Comparison of ENCODE assay signal across 14 cellular contexts in the genomic region with DNA sequence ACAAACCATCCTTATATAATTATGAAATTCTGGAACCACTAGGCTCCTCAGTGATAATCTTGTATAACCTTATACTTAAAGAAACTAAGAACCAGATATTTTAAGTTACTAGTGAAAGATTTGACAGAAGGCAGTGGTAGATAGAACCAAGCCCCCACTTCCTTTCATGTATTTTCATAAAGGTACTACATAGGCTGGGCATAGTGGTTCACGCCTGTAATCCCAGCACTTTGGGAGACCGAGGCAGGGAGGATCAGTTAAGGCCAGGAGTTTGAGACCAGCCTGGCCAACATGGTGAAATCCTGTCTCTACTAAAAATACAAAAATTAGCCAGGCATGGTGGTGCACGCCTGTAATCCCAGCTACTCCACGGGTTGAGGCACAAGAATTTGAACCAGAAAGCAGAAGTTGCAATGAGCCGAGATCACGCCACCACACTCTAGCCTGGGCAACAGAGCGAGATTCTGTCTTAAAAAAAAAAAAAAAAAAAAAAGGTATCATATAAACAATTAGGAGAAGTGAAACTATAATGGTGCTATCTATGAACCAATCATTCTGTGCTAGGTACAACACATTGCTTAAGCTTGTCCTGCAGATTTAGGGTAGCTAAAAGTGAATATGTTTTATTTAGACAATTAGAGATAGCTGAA. TPM values are rescaled to one million over a fixed set of nuclear protein-coding genes. Genes with fewer than 3 reads are reported as not detected.
DNase-seq lines count a peak whose midpoint lies in the region; ATAC-seq and TF ChIP-seq lines count a peak whose summit lies in the region.
"Had no signal": no experiment of that assay in that cellular context is flagged by ENCODE, and none has a peak within 500 bp of the region (broad histone marks: within the 10 kb centered on the region; RNA-seq: fewer than 3 reads in every experiment).

No MANE protein-coding gene starts in this region.

- H3K27ac ChIP-seq in mesendoderm (ENCODE audit: low read depth, low read length): no peak overlapping the region
- H3K27ac ChIP-seq: esophagus muscularis mucosa, HL-60, SJCRH30 had no signal

- H3K4me1 ChIP-seq in BE2C: no peaks in the 10 kb centered on the region
- H3K4me1 ChIP-seq in mesendoderm (ENCODE audit: control insufficient read depth, low read depth, low read length): no peaks in the 10 kb centered on the region
- H3K4me1 ChIP-seq: esophagus muscularis mucosa, SJCRH30 had no signal

- no peaks in the 10 kb centered on the region for H3K27me3 Mint-ChIP-seq in effector memory CD8-positive, alpha-beta T cell
- H3K27me3 Mint-ChIP-seq: activated CD4-positive, alpha-beta T cell treated with anti-CD3 and anti-CD28 coated beads, Interleukin-2, amount 10 ng/mL, durations not matched to agents 7 days and 5 days; progenitor cell of endocrine pancreas had no signal

- no peaks in the 10 kb centered on the region for H3K36me3 ChIP-seq in BE2C
- no peaks in the 10 kb centered on the region for H3K36me3 ChIP-seq in mesendoderm (ENCODE audit: control insufficient read depth, insufficient read depth, low read length)
- H3K36me3 ChIP-seq: esophagus muscularis mucosa, SJCRH30 had no signal

- no peak overlapping the region for H2BK120ac ChIP-seq in mesendoderm (ENCODE audit: low read depth, low read length)

- no peak overlapping the region for H3K18ac ChIP-seq in mesendoderm (ENCODE audit: low read length)

- H3K36me3 Mint-ChIP-seq in effector memory CD8-positive, alpha-beta T cell (ENCODE audit: insufficient read depth): no peaks in the 10 kb centered on the region

- no peak overlapping the region for H3K9ac ChIP-seq in mesendoderm (ENCODE audit: low read length)

- H3K27me3 ChIP-seq in BE2C: 0 out of 2 replicates have a peak, but pooled peaks cover 2% of the 10 kb centered on the region
- H3K27me3 ChIP-seq in mesendoderm (ENCODE audit: insufficient read depth, low read length, poor library complexity): no peaks in the 10 kb centered on the region
- H3K27me3 ChIP-seq: esophagus muscularis mucosa, SJCRH30 had no signal

- no peak overlapping the region for H4K5ac ChIP-seq in mesendoderm (ENCODE audit: low read length)

- H3K27ac Mint-ChIP-seq in effector memory CD8-positive, alpha-beta T cell: no peak overlapping the region
- H3K27ac Mint-ChIP-seq: activated CD4-positive, alpha-beta T cell treated with anti-CD3 and anti-CD28 coated beads, Interleukin-2, amount 10 ng/mL, durations not matched to agents 7 days and 5 days; progenitor cell of endocrine pancreas had no signal

- H3K79me2 ChIP-seq in mesendoderm (ENCODE audit: control insufficient read depth, insufficient read depth, low read length): no peaks in the 10 kb centered on the region

- no peaks in the 10 kb centered on the region for H3K79me1 ChIP-seq in mesendoderm (ENCODE audit: low read length)

- no peak overlapping the region for H3K4me2 ChIP-seq in mesendoderm (ENCODE audit: low read length)

- H2AK5ac ChIP-seq in mesendoderm (ENCODE audit: low read length): no peak overlapping the region

- H3K4me1 Mint-ChIP-seq in effector memory CD8-positive, alpha-beta T cell (ENCODE audit: low read depth in 2 of 2): no peaks in the 10 kb centered on the region
- H3K4me1 Mint-ChIP-seq: activated CD4-positive, alpha-beta T cell treated with anti-CD3 and anti-CD28 coated beads, Interleukin-2, amount 10 ng/mL, durations not matched to agents 7 days and 5 days had no signal

- TF ChIP-seq CTCF in BE2C (IDR thresholded peaks at IDR 0.05; ENCODE audit: low read depth, low read length): no peak

- no peak overlapping the region for H2BK15ac ChIP-seq in mesendoderm (replicated peaks; ENCODE audit: low read depth)

- no peak overlapping the region for H3K56ac ChIP-seq in mesendoderm (ENCODE audit: low read length)

- WGBS in mesendoderm (ENCODE audit: extremely low coverage, insufficient coverage, low lambda C conversion rate): no CpG with 5 or more reads among the region's 7 CpGs

- no peak overlapping the region for H2BK5ac ChIP-seq in mesendoderm (ENCODE audit: low read length)

- H3K9me3 Mint-ChIP-seq in effector memory CD8-positive, alpha-beta T cell: no peaks in the 10 kb centered on the region
- H3K9me3 Mint-ChIP-seq: activated CD4-positive, alpha-beta T cell treated with anti-CD3 and anti-CD28 coated beads, Interleukin-2, amount 10 ng/mL, durations not matched to agents 7 days and 5 days had no signal

- no peak for DNase-seq in effector memory CD8-positive, alpha-beta T cell
- DNase-seq in BE2C: no peak
- no peak for DNase-seq in ecto neural progenitor cell (ENCODE audit: low spot score)
- DNase-seq in mesendoderm: no peak
- DNase-seq in activated T-cell treated with anti-CD3 and anti-CD28 coated beads for 4 hours: no peak
- DNase-seq: activated CD4-positive, alpha-beta T cell treated with anti-CD3 and anti-CD28 coated beads, Interleukin-2, amount 10 ng/mL, durations not matched to agents 7 days and 5 days; anterior cingulate cortex; SJCRH30 had no signal

- H3K23ac ChIP-seq in mesendoderm (ENCODE audit: low read length): no peak overlapping the region

- ATAC-seq in GM18907 (IDR thresholded peaks at IDR 0.05; ENCODE audit: unreplicated experiment) (peak; percentile 79), GM21786 (IDR thresholded peaks at IDR 0.05; ENCODE audit: unreplicated experiment) (peak; percentile 85), HG03432 (IDR thresholded peaks at IDR 0.05; ENCODE audit: unreplicated experiment) (peak; percentile 86)
- peak; percentile 12 for ATAC-seq in effector memory CD8-positive, alpha-beta T cell (replicated peaks)

- H3K4me3 ChIP-seq in BE2C (ENCODE audit: low read depth, low read length): no peak overlapping the region
- H3K4me3 ChIP-seq in mesendoderm (ENCODE audit: low read length): no peak overlapping the region
- H3K4me3 ChIP-seq: esophagus muscularis mucosa, SJCRH30 had no signal

- H3K9me3 ChIP-seq in BE2C: no peaks in the 10 kb centered on the region
- H3K9me3 ChIP-seq: esophagus muscularis mucosa, SJCRH30 had no signal

- no peak overlapping the region for H3K4ac ChIP-seq in mesendoderm (ENCODE audit: low read depth, low read length)

- H3K4me3 Mint-ChIP-seq in effector memory CD8-positive, alpha-beta T cell: no peak overlapping the region
- H3K4me3 Mint-ChIP-seq: activated CD4-positive, alpha-beta T cell treated with anti-CD3 and anti-CD28 coated beads, Interleukin-2, amount 10 ng/mL, durations not matched to agents 7 days and 5 days had no signal

- H4K8ac ChIP-seq in mesendoderm (ENCODE audit: low read depth, low read length): no peak overlapping the region

RNA-seq across cellular contexts. Expression of a gene that starts 27.9 kb away (rescaled TPM):
- 1.6 TPM for polyA plus RNA-seq in BE2C (2012; ENCODE audit: insufficient read depth, insufficient read length, low read depth)
- 56.4 TPM for polyA plus RNA-seq in mesendoderm (2013, experiment 1 of 2)
- polyA plus RNA-seq in mesendoderm (2013, experiment 2 of 2): 60.1 TPM

RNA-seq across cellular contexts. Expression of a gene that starts 54.6 kb away (rescaled TPM):
- polyA plus RNA-seq in BE2C (2012; ENCODE audit: insufficient read depth, insufficient read length, low read depth): 15.6 TPM
- polyA plus RNA-seq in mesendoderm (2013, experiment 1 of 2): 11.2 TPM
- 12.4 TPM for polyA plus RNA-seq in mesendoderm (2013, experiment 2 of 2)

Comparison
In these comparisons a context has a peak if more than half of its experiments do, and no peak if none do; other contexts are left out.
1. ATAC-seq: peak in every context shown above with its lines; median percentile 86 in HG03432; 85 in GM21786; 79 in GM18907; 12 in effector memory CD8-positive, alpha-beta T cell.